25 cellular contexts compared by ENCODE assay signal in the genomic region with DNA sequence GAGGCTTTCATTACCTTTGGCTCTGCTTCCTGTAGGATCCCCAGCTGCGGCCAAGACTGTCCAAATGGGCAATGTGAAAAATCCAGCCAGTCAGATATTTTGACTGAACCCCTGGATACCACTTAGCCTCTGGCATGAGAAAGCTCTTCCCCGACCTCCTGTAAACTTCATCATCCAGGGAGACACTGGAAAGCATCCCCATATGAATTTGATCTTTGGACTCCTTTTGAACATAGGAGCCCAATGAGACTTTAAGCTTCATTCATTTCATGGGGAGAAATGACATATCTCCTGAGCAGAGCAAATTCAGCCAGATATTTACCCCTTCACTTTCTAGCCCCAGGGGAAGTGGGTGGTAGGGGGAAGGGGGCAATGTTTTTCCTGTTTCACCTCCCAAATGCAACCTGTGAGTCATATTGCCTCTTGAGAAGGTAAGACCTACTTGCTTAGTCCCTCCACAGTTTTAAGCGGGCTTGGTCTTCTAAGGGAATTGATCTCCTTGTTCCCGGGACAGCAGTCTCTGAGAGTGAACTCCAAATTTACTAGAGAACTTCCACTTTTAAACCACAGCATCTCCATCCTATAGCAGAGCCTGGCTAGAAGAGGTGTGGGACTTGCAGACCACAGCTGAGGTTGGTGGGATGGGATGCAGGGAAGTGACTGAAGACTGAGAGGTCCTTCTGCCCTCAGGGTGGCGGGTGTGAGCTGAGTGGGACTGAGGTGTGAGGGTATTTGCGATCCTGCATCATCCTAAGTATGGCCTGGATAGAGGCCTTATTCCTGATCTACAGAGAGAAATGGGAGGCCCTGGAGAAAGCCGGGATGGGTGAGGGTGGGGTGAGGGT. TPM values are rescaled to one million over a fixed set of nuclear protein-coding genes. Genes with fewer than 3 reads are reported as not detected.
A peak's percentile ranks its signal among the peaks of the same experiment; 100 is the strongest.
DNase-seq lines count a peak whose midpoint lies in the region; ATAC-seq, FAIRE-seq and TF ChIP-seq lines count a peak whose summit lies in the region.
"Had no signal": no experiment of that assay in that cellular context is flagged by ENCODE, and none has a peak within 500 bp of the region (broad histone marks: within the 10 kb centered on the region; RNA-seq: fewer than 3 reads in every experiment).

No MANE protein-coding gene starts in this region.

- H3K4me3 ChIP-seq in OCI-LY1 (ENCODE audit: low read depth, low read length, poor library complexity, severe bottlenecking) (peak overlapping the region; percentile 19), pancreas (no peak overlapping the region), esophagus muscularis mucosa (no peak overlapping the region)
- H3K4me3 ChIP-seq: SJCRH30, tibial nerve had no signal

- no peak for DNase-seq in GM13976 (ENCODE audit: low spot score)
- DNase-seq in osteocyte (ENCODE audit: extremely low spot score, unreplicated experiment) = peak; percentile 60
- DNase-seq in pancreas = no peak
- DNase-seq in esophagus muscularis mucosa (ENCODE audit: extremely low spot score) = no peak
- DNase-seq in activated CD8-positive, alpha-beta memory T cell treated with anti-CD3 and anti-CD28 coated beads, Interleukin-2, amount 50 U/mL, for 4 hours = no peak
- DNase-seq: activated CD4-positive, alpha-beta T cell treated with anti-CD3 and anti-CD28 coated beads for 36 hours; activated naive CD4-positive, alpha-beta T cell treated with anti-CD3 and anti-CD28 coated beads for 36 hours; activated T-cell treated with anti-CD3 and anti-CD28 coated beads for 4 hours; brain microvascular endothelial cell; HFFc6; KG1; mammary epithelial cell; NCI-H345; SJCRH30; stimulated activated CD4-positive, alpha-beta T cell treated with anti-CD3 and anti-CD28 coated beads, Interleukin-2, amount 100 ng/mL, for 24 hours had no signal

- H3K27me3 ChIP-seq in OCI-LY1 (ENCODE audit: insufficient read depth, low read length) (no peaks in the 10 kb centered on the region), pancreas (no peaks in the 10 kb centered on the region), esophagus muscularis mucosa (no peaks in the 10 kb centered on the region)
- H3K27me3 ChIP-seq: brain microvascular endothelial cell, SJCRH30, tibial nerve had no signal

- H3K9me3 ChIP-seq in OCI-LY1 (ENCODE audit: low read length) = peaks cover 14% of the 10 kb centered on the region
- H3K9me3 ChIP-seq in pancreas = no peaks in the 10 kb centered on the region
- H3K9me3 ChIP-seq in esophagus muscularis mucosa = no peaks in the 10 kb centered on the region
- H3K9me3 ChIP-seq: SJCRH30, tibial nerve had no signal

- H3K9me2 ChIP-seq in OCI-LY1 (ENCODE audit: low read depth, low read length) = no peaks in the 10 kb centered on the region

- intact Hi-C loops in pancreas (cut with DNase I) = no loop called here
- intact Hi-C loops in esophagus muscularis mucosa (cut with DNase I) = no loop called here

- TF ChIP-seq POLR2A in esophagus muscularis mucosa (IDR thresholded peaks at IDR 0.05; ENCODE audit: low read depth) = no peak

- peaks cover 6% of the 10 kb centered on the region for H3F3A ChIP-seq in OCI-LY1 (ENCODE audit: insufficient read depth, low read length)

- in situ Hi-C loops in GM13976 (cut with MboI; ENCODE audit: low sequenced_read_pairs, unreplicated experiment) = no loop called here

- FAIRE-seq in pancreas (lab: Jason Lieb, UNC) = no peak
- FAIRE-seq: islet of Langerhans had no signal

- no peaks in the 10 kb centered on the region for H3K4me1 Mint-ChIP-seq in osteocyte (ENCODE audit: unreplicated experiment)

- H3K4me3 Mint-ChIP-seq in osteocyte (ENCODE audit: unreplicated experiment) = no peak overlapping the region
- H3K4me3 Mint-ChIP-seq: activated CD4-positive, alpha-beta T cell treated with anti-CD3 and anti-CD28 coated beads for 36 hours; activated naive CD4-positive, alpha-beta T cell treated with anti-CD3 and anti-CD28 coated beads for 36 hours; HFFc6; neural crest cell had no signal

- H3K27ac Mint-ChIP-seq in osteocyte (ENCODE audit: unreplicated experiment) = no peak overlapping the region
- H3K27ac Mint-ChIP-seq: activated CD4-positive, alpha-beta T cell treated with anti-CD3 and anti-CD28 coated beads for 36 hours; activated naive CD4-positive, alpha-beta T cell treated with anti-CD3 and anti-CD28 coated beads for 36 hours; HFFc6 had no signal

- H3K4me1 ChIP-seq in OCI-LY1 (ENCODE audit: insufficient read depth, low read length, severe bottlenecking) (peaks cover 73% of the 10 kb centered on the region), pancreas (peaks cover 0 to 9% (median 6%) of the 10 kb centered on the region in 3 donors), esophagus muscularis mucosa (no peaks in the 10 kb centered on the region)
- H3K4me1 ChIP-seq: SJCRH30 had no signal

- no peaks in the 10 kb centered on the region for H3K9me3 Mint-ChIP-seq in osteocyte (ENCODE audit: unreplicated experiment)
- H3K9me3 Mint-ChIP-seq: HFFc6 had no signal

- no peaks in the 10 kb centered on the region for H3K79me2 ChIP-seq in OCI-LY1 (ENCODE audit: insufficient read depth, low read length)

- no peaks in the 10 kb centered on the region for H3K36me3 Mint-ChIP-seq in osteocyte (ENCODE audit: unreplicated experiment)

- TF ChIP-seq EP300 in esophagus muscularis mucosa (IDR thresholded peaks at IDR 0.05) = no peak

- H3K4me2 ChIP-seq in OCI-LY1 (ENCODE audit: low read length) = peak overlapping the region; percentile 53

- H3K27me3 Mint-ChIP-seq in osteocyte (ENCODE audit: unreplicated experiment) = peaks cover 12% of the 10 kb centered on the region
- H3K27me3 Mint-ChIP-seq: activated CD4-positive, alpha-beta T cell treated with anti-CD3 and anti-CD28 coated beads for 36 hours had no signal

- H2AFZ ChIP-seq in OCI-LY1 (ENCODE audit: low read length) = no peak overlapping the region

- TF ChIP-seq CTCF in GM13976 (IDR thresholded peaks at IDR 0.05; ENCODE audit: borderline replicate concordance, control extremely low read depth, extremely low read depth, insufficient read depth, missing control alignments) (peak; percentile 38), OCI-LY1 (IDR thresholded peaks at IDR 0.05; ENCODE audit: low read length) (peak; percentile 88), osteocyte (IDR thresholded peaks at IDR 0.05) (no peak), pancreas (IDR thresholded peaks at IDR 0.05) (no peak), esophagus muscularis mucosa (IDR thresholded peaks at IDR 0.05) (no peak)

- H3K9ac ChIP-seq in OCI-LY1 (ENCODE audit: low read length) = peak overlapping the region; percentile 55

- 95 to 97% methylated on average over 7 of the region's 7 CpGs for WGBS in pancreas, 2 donors
- WGBS in esophagus muscularis mucosa = 96% methylated on average over 5 of the region's 7 CpGs

- peak overlapping the region; percentile 97 for H3K27ac ChIP-seq in OCI-LY1 (ENCODE audit: low read depth, low read length, poor library complexity, severe bottlenecking)
- H3K27ac ChIP-seq in pancreas = no peak overlapping the region
- no peak overlapping the region for H3K27ac ChIP-seq in esophagus muscularis mucosa (replicated peaks in 1 of 4)
- H3K27ac ChIP-seq: brain microvascular endothelial cell, C4-2B, HL-60, SJCRH30, tibial nerve had no signal

- no peaks in the 10 kb centered on the region for H4K20me1 ChIP-seq in OCI-LY1 (ENCODE audit: insufficient read depth, low read length)

- ATAC-seq in GM21367 (IDR thresholded peaks at IDR 0.05; ENCODE audit: unreplicated experiment) = peak; percentile 34
- no peak for ATAC-seq in pancreas
- ATAC-seq: activated CD4-positive, alpha-beta T cell treated with anti-CD3 and anti-CD28 coated beads for 36 hours; esophagus mucosa; sciatic nerve had no signal

- H3K36me3 ChIP-seq in OCI-LY1 (ENCODE audit: insufficient read depth, low read length) (peaks cover 26% of the 10 kb centered on the region), pancreas (no peaks in the 10 kb centered on the region), esophagus muscularis mucosa (no peaks in the 10 kb centered on the region)
- H3K36me3 ChIP-seq: brain microvascular endothelial cell, SJCRH30, tibial nerve had no signal

RNA-seq across cellular contexts. Expression of a gene that starts 20.3 kb away (rescaled TPM):
- total RNA-seq in osteocyte (not detected in 2 replicates), pancreas (1 to 10 TPM in 1 of 6 donors, under 1 TPM in 5; 0.08 to 2.2 (median 0.41) TPM), esophagus muscularis mucosa (under 1 TPM in 2 of 4 donors, not detected in 2; 0.17 TPM)
- polyA plus RNA-seq in pancreas = under 1 TPM; 0.19 to 0.73 TPM
- total RNA-seq: dermis microvascular lymphatic vessel endothelial cell, HFFc6, neural crest cell, SJCRH30 had no signal

Comparison
In these comparisons a context has a peak if more than half of its experiments do, and no peak if none do; other contexts are left out.
1. CTCF ChIP-seq: peak in GM13976 (single experiment) and OCI-LY1 (single experiment); none in osteocyte (single experiment), pancreas (0 of 4) and esophagus muscularis mucosa (0 of 3).